In the genomic region with DNA sequence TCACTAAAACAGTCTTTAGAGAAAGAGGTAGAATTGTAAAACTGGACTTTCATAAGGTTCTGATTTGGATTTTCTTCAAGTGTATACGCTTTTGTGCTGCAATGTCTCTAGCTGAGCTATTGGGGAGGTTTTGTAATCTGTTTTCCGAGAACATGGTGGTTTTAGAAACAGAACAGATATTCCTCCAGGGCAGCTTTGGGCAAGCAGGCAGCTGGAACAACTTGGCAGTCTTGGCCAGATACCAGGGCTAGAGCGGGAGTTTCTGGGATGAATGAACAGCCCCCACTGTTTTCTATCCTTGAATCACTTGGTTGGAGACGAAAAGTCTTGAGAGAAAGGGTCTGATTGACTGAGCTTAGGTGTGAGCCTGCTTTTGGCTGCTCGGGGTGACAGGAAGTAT, we compare ENCODE assay signal across 18 cellular contexts.
DNase-seq lines count a peak whose midpoint lies in the region; ATAC-seq and TF ChIP-seq lines count a peak whose summit lies in the region.
"Had no signal": no experiment of that assay in that cellular context is flagged by ENCODE, and none has a peak within 500 bp of the region (broad histone marks: within the 10 kb centered on the region; RNA-seq: fewer than 3 reads in every experiment).

No MANE protein-coding gene starts in this region.

- H3K4me3 ChIP-seq in adipocyte (ENCODE audit: low read length) (peak overlapping the region; percentile 5), tibial artery (peak overlapping the region in 1 of 2 donors; percentile 10)
- H3K4me3 ChIP-seq: SJCRH30 had no signal

- DNase-seq in adipocyte (ENCODE audit: low read depth) (peak; percentile 89), dedifferentiated amniotic fluid mesenchymal stem cell (ENCODE audit: extremely low spot score) (peak; percentile 31), midbrain (lab: John Stamatoyannopoulos, UW) (peak; percentile 46), tibial artery (peak; percentile 56 to 80)
- DNase-seq in activated naive CD4-positive, alpha-beta T cell treated with Interleukin-2 at 50 U/mL for 16 hours, result no peak
- DNase-seq: Calu3, cortex of kidney, GDM1, kidney, mesendoderm, NCI-H1048, NCI-H2107, NCI-H69 had no signal

- H3K36me3 ChIP-seq in adipocyte (ENCODE audit: control insufficient read depth, insufficient read depth, low read length, severe bottlenecking), result no peaks in the 10 kb centered on the region
- H3K36me3 ChIP-seq in tibial artery, result no peaks in the 10 kb centered on the region
- H3K36me3 ChIP-seq: SJCRH30 had no signal

- peak overlapping the region; percentile 26 for H3K9ac ChIP-seq in adipocyte (ENCODE audit: low read length)

- intact Hi-C loops in tibial artery (cut with DNase I; ENCODE audit: low total_unique reads), result loop anchor here (10.0 kb wide), 1 partner anchor 244 kb away; no protein-coding TSS in a partner anchor

- no peaks in the 10 kb centered on the region for H3K9me3 ChIP-seq in adipocyte (ENCODE audit: control insufficient read depth, low read length)
- no peaks in the 10 kb centered on the region for H3K9me3 ChIP-seq in tibial artery
- H3K9me3 ChIP-seq: SJCRH30 had no signal

- peaks cover 21% of the 10 kb centered on the region for H3K4me1 ChIP-seq in adipocyte (ENCODE audit: control insufficient read depth, insufficient read depth, low read length)
- peaks cover 0 to 22% (median 15%) of the 10 kb centered on the region in 4 donors for H3K4me1 ChIP-seq in tibial artery
- H3K4me1 ChIP-seq: SJCRH30 had no signal

- H3K27ac ChIP-seq in tibial artery, result peak overlapping the region; percentile 55 to 74
- H3K27ac ChIP-seq: SJCRH30 had no signal

- ATAC-seq in GM21381 (IDR thresholded peaks at IDR 0.05; ENCODE audit: unreplicated experiment) (no peak), HG02970 (IDR thresholded peaks at IDR 0.05; ENCODE audit: low FRiP score, unreplicated experiment) (no peak)
- ATAC-seq: activated CD4-positive, CD25-positive, alpha-beta regulatory T cell treated with anti-CD3 and anti-CD28 coated beads, Interleukin-2, amount 50 U/mL, for 24 hours; right cardiac atrium had no signal

- H3K27me3 ChIP-seq in adipocyte (replicated peaks; ENCODE audit: control insufficient read depth, insufficient read depth, low read length) (no peaks in the 10 kb centered on the region), tibial artery (no peaks in the 10 kb centered on the region)
- H3K27me3 ChIP-seq: SJCRH30 had no signal

- TF ChIP-seq CTCF in tibial artery (IDR thresholded peaks at IDR 0.05), result no peak
